10 cellular contexts compared by ENCODE assay signal in the genomic region with DNA sequence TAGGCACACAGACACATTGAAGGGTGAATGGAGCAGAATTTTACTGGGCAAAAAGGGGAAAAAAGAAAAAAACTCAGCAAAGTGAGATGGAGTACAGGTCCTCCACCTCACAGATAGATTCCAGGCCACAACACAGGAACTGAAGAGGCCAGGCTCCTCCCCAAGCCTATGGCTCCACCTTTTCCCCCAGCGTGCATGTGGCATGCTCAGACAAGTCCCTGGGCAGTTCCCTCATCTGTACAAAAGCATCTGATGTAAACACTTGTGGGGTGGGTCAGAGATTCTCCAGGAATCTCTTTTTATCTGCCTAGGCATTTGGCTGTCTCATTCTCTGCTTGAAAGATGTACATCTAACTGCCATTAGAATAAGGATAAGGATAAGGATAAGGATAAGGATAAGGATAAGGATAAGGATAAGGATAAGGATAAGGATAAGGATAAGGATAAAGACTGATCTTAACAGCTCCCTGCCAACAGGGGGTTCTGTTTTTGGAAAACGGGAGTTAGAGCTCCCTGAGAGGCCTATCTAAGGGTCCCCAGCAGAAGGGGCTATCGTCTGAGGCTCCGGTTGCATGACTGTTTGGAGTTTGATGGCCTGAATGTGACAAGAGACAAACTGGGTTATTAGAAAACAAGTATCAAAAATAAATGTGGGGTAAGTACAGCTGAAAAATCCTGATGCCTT. TPM values are rescaled to one million over a fixed set of nuclear protein-coding genes. Genes with fewer than 3 reads are reported as not detected.
DNase-seq lines count a peak whose midpoint lies in the region; ATAC-seq, FAIRE-seq and TF ChIP-seq lines count a peak whose summit lies in the region.
"Had no signal": no experiment of that assay in that cellular context is flagged by ENCODE, and none has a peak within 500 bp of the region (broad histone marks: within the 10 kb centered on the region; RNA-seq: fewer than 3 reads in every experiment).

No MANE protein-coding gene starts in this region.

- POLR2A ChIA-PET in HEK293 (lab: Yijun Ruan, JAX): no interaction called here

- ATAC-seq in foreskin keratinocyte (peak; percentile 92), GM21447 (IDR thresholded peaks at IDR 0.05; ENCODE audit: unreplicated experiment) (no peak), HG03521 (IDR thresholded peaks at IDR 0.05; ENCODE audit: unreplicated experiment) (no peak)

- no peak overlapping the region for H3K4me3 ChIP-seq in GM12865 (ENCODE audit: low read depth, low read length)
- no peak overlapping the region for H3K4me3 ChIP-seq in HEK293 (ENCODE audit: low read depth, low read length)
- H3K4me3 ChIP-seq: PC-9, uterus had no signal

- no peaks in the 10 kb centered on the region for H3K36me3 ChIP-seq in HEK293 (ENCODE audit: control insufficient read depth in 2 of 2, insufficient read depth in 1 of 2, low read length in 2 of 2)

- H3K27ac ChIP-seq in HEK293 (ENCODE audit: extremely low read depth, low read depth, low read length) (no peak overlapping the region), foreskin keratinocyte (no peak overlapping the region)
- H3K27ac ChIP-seq: PC-9, uterus had no signal

- H3K27me3 ChIP-seq in foreskin keratinocyte: no peaks in the 10 kb centered on the region
- H3K27me3 ChIP-seq: uterus had no signal

- H3K9me3 ChIP-seq in HEK293 (ENCODE audit: control insufficient read depth, insufficient read depth, low read depth, low read length): no peaks in the 10 kb centered on the region
- H3K9me3 ChIP-seq: uterus had no signal

- no peaks in the 10 kb centered on the region for H3K4me1 ChIP-seq in HEK293 (ENCODE audit: control insufficient read depth, insufficient read depth, low read length)
- H3K4me1 ChIP-seq in foreskin keratinocyte: no peaks in the 10 kb centered on the region
- H3K4me1 ChIP-seq: uterus had no signal

- CTCF ChIA-PET in HEK293 (lab: Yijun Ruan, JAX): interaction anchor here (0.7 kb wide), 1 partner anchor 49 kb away, joined by 3 read pairs; no protein-coding TSS in a partner anchor

- DNase-seq in GM12865 (ENCODE audit: low read depth) (peak; percentile 47), NCI-H748 (lab: John Stamatoyannopoulos, UW; ENCODE audit: unreplicated experiment) (peak; percentile 90), foreskin keratinocyte (peak; percentile 43 to 79), GM12891 (ENCODE audit: insufficient read length, low spot score) (no peak), AG20443 (ENCODE audit: low spot score) (no peak)
- DNase-seq: PC-9, uterus had no signal

- TF ChIP-seq POLR2A in GM12891 (IDR thresholded peaks at IDR 0.05; ENCODE audit: low read depth, low read length): no peak

- no peak for TF ChIP-seq CTCF in GM12865 (IDR thresholded peaks at IDR 0.05; ENCODE audit: insufficient read depth, low read depth, low read length, missing control alignments)
- no peak for TF ChIP-seq CTCF in HEK293 (tag by site-specific recombination; IDR thresholded peaks at IDR 0.05)
- TF ChIP-seq CTCF in foreskin keratinocyte (conservative IDR thresholded peaks at IDR 0.05): no peak

- no peak for FAIRE-seq in GM12891 (lab: Jason Lieb, UNC)

TF ChIP-seq in HEK293, 187 proteins besides CTCF, POLR2A, EP300 and RAD21 (continues in another document):
- no peak for TF ChIP-seq ZNF292 (tag by site-specific recombination; IDR thresholded peaks at IDR 0.05; ENCODE audit: borderline replicate concordance, low read depth)
- 0 out of 2 replicates have a peak, but pooled peaks have one; percentile 31 for TF ChIP-seq SP3 (tag by site-specific recombination; IDR thresholded peaks at IDR 0.05)
- TF ChIP-seq ZNF664 (tag by site-specific recombination; IDR thresholded peaks at IDR 0.05): peak; percentile 86
- TF ChIP-seq ZNF366 (tag by site-specific recombination; conservative IDR thresholded peaks at IDR 0.05): peak; percentile 44; the same call in 1 of the 2 replicates
- TF ChIP-seq, protein P1, sequence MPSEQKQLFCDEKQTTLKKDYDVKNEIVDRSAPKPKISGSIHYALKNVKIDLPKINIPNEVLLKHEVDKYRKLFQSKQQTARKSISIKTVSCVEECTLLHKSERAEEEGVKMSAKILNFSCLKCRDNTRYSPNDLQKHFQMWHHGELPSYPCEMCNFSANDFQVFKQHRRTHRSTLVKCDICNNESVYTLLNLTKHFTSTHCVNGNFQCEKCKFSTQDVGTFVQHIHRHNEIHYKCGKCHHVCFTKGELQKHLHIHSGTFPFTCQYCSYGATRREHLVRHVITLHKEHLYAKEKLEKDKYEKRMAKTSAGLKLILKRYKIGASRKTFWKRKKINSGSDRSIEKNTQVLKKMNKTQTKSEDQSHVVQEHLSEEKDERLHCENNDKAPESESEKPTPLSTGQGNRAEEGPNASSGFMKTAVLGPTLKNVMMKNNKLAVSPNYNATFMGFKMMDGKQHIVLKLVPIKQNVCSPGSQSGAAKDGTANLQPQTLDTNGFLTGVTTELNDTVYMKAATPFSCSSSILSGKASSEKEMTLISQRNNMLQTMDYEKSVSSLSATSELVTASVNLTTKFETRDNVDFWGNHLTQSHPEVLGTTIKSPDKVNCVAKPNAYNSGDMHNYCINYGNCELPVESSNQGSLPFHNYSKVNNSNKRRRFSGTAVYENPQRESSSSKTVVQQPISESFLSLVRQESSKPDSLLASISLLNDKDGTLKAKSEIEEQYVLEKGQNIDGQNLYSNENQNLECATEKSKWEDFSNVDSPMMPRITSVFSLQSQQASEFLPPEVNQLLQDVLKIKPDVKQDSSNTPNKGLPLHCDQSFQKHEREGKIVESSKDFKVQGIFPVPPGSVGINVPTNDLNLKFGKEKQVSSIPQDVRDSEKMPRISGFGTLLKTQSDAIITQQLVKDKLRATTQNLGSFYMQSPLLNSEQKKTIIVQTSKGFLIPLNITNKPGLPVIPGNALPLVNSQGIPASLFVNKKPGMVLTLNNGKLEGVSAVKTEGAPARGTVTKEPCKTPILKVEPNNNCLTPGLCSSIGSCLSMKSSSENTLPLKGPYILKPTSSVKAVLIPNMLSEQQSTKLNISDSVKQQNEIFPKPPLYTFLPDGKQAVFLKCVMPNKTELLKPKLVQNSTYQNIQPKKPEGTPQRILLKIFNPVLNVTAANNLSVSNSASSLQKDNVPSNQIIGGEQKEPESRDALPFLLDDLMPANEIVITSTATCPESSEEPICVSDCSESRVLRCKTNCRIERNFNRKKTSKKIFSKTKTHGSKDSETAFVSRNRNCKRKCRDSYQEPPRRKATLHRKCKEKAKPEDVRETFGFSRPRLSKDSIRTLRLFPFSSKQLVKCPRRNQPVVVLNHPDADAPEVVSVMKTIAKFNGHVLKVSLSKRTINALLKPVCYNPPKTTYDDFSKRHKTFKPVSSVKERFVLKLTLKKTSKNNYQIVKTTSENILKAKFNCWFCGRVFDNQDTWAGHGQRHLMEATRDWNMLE (tag by site-specific recombination; conservative IDR thresholded peaks at IDR 0.05; ENCODE audit: low read depth): peak; percentile 40; the same call in 1 of the 2 replicates
- peak; percentile 85 for TF ChIP-seq TRIM28 (IDR thresholded peaks at IDR 0.05; ENCODE audit: borderline replicate concordance, low read length)
- no peak for TF ChIP-seq ZNF561 (tag by site-specific recombination; IDR thresholded peaks at IDR 0.05; ENCODE audit: borderline replicate concordance)

TF ChIP-seq in GM12891, 5 proteins besides CTCF, POLR2A, EP300 and RAD21:
- TF ChIP-seq POU2F2 (IDR thresholded peaks at IDR 0.05; ENCODE audit: low read depth, low read length) (no peak), SPI1 (IDR thresholded peaks at IDR 0.05; ENCODE audit: low read depth, low read length) (no peak), POLR2AphosphoS5 (IDR thresholded peaks at IDR 0.05; ENCODE audit: low read depth, low read length) (no peak), PAX5 (IDR thresholded peaks at IDR 0.05; ENCODE audit: insufficient read depth, low read length, severe bottlenecking) (no peak), TAF1 (IDR thresholded peaks at IDR 0.05; ENCODE audit: low read depth, low read length) (no peak)

RNA-seq across cellular contexts. Expression of a gene that starts 17.2 kb away (rescaled TPM):
- total RNA-seq in foreskin keratinocyte: not detected in 2 replicates
- not detected in 2 replicates for polyA plus RNA-seq in foreskin keratinocyte
- polyA plus RNA-seq in GM12891 (2012; ENCODE audit: low read depth, missing spikeins): not detected
- total RNA-seq: PC-9 had no signal

Comparison
In these comparisons a context has a peak if more than half of its experiments do, and no peak if none do; other contexts are left out.
1. DNase-seq: peak in GM12865 (single experiment), NCI-H748 (single experiment) and foreskin keratinocyte (2 of 2); none in GM12891 (single experiment) and AG20443 (single experiment).